Comparison of ENCODE assay signal across 8 cellular contexts in the genomic region with DNA sequence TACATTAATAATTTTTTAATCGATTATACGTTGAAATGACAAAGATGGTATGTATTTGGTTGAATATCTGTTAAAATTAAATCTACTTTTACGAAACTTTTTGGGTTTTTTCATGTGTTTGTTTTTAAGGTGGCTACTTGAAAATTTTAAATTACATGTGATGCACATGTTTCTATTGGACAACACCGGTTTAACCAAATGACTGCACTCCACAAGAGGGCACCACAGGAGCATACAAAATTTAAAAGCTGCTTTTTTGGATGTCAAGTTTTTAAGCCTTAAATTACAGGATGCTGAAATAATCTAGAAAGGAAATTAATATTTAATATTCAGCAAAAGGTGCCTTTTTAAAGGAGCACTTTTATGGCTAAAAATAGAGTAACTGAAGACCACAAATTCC.
DNase-seq lines count a peak whose midpoint lies in the region; TF ChIP-seq lines count a peak whose summit lies in the region.
"Had no signal": no experiment of that assay in that cellular context is flagged by ENCODE, and none has a peak within 500 bp of the region (broad histone marks: within the 10 kb centered on the region; RNA-seq: fewer than 3 reads in every experiment).

No MANE protein-coding gene starts in this region.

- no peak overlapping the region for H3K27ac Mint-ChIP-seq in type B pancreatic cell
- H3K27ac Mint-ChIP-seq: activated naive CD8-positive, alpha-beta T cell had no signal

- H3K9ac ChIP-seq in colonic mucosa (ENCODE audit: low read depth in 2 of 2, low read length in 2 of 2) = no peak overlapping the region

- TF ChIP-seq CTCF in LNCaP clone FGC (IDR thresholded peaks at IDR 0.05; ENCODE audit: control insufficient read depth, extremely low read depth, insufficient read depth) (peak; percentile 59), VCaP (conservative IDR thresholded peaks at IDR 0.05) (peak; percentile 80), colonic mucosa (IDR thresholded peaks at IDR 0.05) (peak; percentile 47), type B pancreatic cell (conservative IDR thresholded peaks at IDR 0.05) (peak; percentile 82)

- intact Hi-C loops in colonic mucosa (cut with DNase I) = loop anchor here (2.0 to 10.0 kb wide), 2 partner anchors 229 to 283 kb away; no protein-coding TSS in a partner anchor

- peaks cover 12% of the 10 kb centered on the region for H3K36me3 Mint-ChIP-seq in type B pancreatic cell

- H3K4me1 ChIP-seq in colonic mucosa = no peaks in the 10 kb centered on the region

- no peak overlapping the region for H3K4me3 Mint-ChIP-seq in type B pancreatic cell
- H3K4me3 Mint-ChIP-seq: activated naive CD8-positive, alpha-beta T cell had no signal

- no peaks in the 10 kb centered on the region for H3K27me3 ChIP-seq in colonic mucosa

- DNase-seq in ELR (ENCODE audit: low read depth) = peak; percentile 68
- DNase-seq in LNCaP clone FGC (ENCODE audit: low read depth) = no peak
- peak; percentile 45 for DNase-seq in colonic mucosa
- DNase-seq in midbrain (lab: John Stamatoyannopoulos, UW) = peak; percentile 54
- no peak for DNase-seq in type B pancreatic cell (ENCODE audit: extremely low spot score, unreplicated experiment)
- no peak for DNase-seq in GF-D8 (lab: John Stamatoyannopoulos, UW)

- H3K4me1 Mint-ChIP-seq in type B pancreatic cell (ENCODE audit: unreplicated experiment) = peaks cover 5% of the 10 kb centered on the region

- H3K27ac ChIP-seq in VCaP (no peak overlapping the region), colonic mucosa (no peak overlapping the region)

- no peaks in the 10 kb centered on the region for H3K9me3 ChIP-seq in colonic mucosa

- H3K36me3 ChIP-seq in colonic mucosa = no peaks in the 10 kb centered on the region

- no peaks in the 10 kb centered on the region for H3K9me3 Mint-ChIP-seq in type B pancreatic cell

- H3K4me3 ChIP-seq in LNCaP clone FGC (ENCODE audit: low read depth, low read length) = no peak overlapping the region
- no peak overlapping the region for H3K4me3 ChIP-seq in colonic mucosa

- H3K27me3 Mint-ChIP-seq in type B pancreatic cell = no peaks in the 10 kb centered on the region
- H3K27me3 Mint-ChIP-seq: activated naive CD8-positive, alpha-beta T cell had no signal

Comparison
In these comparisons a context has a peak if more than half of its experiments do, and no peak if none do; other contexts are left out.
1. DNase-seq: peak in ELR (single experiment), colonic mucosa (single experiment) and midbrain (single experiment); none in LNCaP clone FGC (single experiment), type B pancreatic cell (single experiment) and GF-D8 (single experiment).
2. Peak in every context shown above with its lines, with median percentiles within 50 percentile points of each other: CTCF ChIP-seq.